ENCODE assay signal across 18 cellular contexts in genomic region chr17:78919816-78920516, GRCh38. TPM values are rescaled to one million over a fixed set of nuclear protein-coding genes. Genes with fewer than 3 reads are reported as not detected.
DNase-seq lines count a peak whose midpoint lies in the region; ATAC-seq, FAIRE-seq and TF ChIP-seq lines count a peak whose summit lies in the region.
"Had no signal": no experiment of that assay in that cellular context is flagged by ENCODE, and none has a peak within 500 bp of the region (broad histone marks: within the 10 kb centered on the region; RNA-seq: fewer than 3 reads in every experiment).

No MANE protein-coding gene starts in this region.

- H3K23ac ChIP-seq in H1 (ENCODE audit: insufficient read length): no peak overlapping the region

- DNase-seq in breast epithelium (ENCODE audit: low spot score in 2 of 2) (no peak), mammary epithelial cell (no peak), H1 (ENCODE audit: low read depth in 1 of 2, low spot score in 2 of 2) (no peak), neural crest cell (ENCODE audit: low read depth, low spot score) (no peak), transverse colon (no peak), NCI-H345 treated with DMSO at 0.1 percent for 48 hours (lab: John Stamatoyannopoulos, UW; ENCODE audit: unreplicated experiment) (no peak), NCI-H226 (no peak)
- DNase-seq: activated CD8-positive, alpha-beta T cell treated with anti-CD3 and anti-CD28 coated beads for 36 hours; effector CD8-positive, alpha-beta T cell; gastrocnemius medialis; midbrain; NCI-H1105 treated with DMSO at 0.1 percent for 48 hours; NCI-H446 treated with DMSO at 0.1 percent for 48 hours; OCI-M1 had no signal

- no peak overlapping the region for H3K56ac ChIP-seq in H1 (replicated peaks; ENCODE audit: insufficient read length, low read depth, low read length)

- H4K91ac ChIP-seq in H1 (replicated peaks; ENCODE audit: insufficient read length, low read length): no peak overlapping the region

- peaks cover 17% of the 10 kb centered on the region for H3K79me1 ChIP-seq in H1 (ENCODE audit: low read depth, low read length)

- H3K79me2 ChIP-seq in mammary epithelial cell (ENCODE audit: insufficient read depth, low read length) (no peaks in the 10 kb centered on the region), H1 (ENCODE audit: control insufficient read depth in 1 of 2, insufficient read depth in 2 of 2, low read length in 2 of 2) (peaks cover 0 to 66% of the 10 kb centered on the region in 2 experiments; a peak in 2 of 4 replicates)

- H3K4me3 Mint-ChIP-seq in neural crest cell: peak overlapping the region; percentile 36
- H3K4me3 Mint-ChIP-seq: activated CD8-positive, alpha-beta T cell treated with anti-CD3 and anti-CD28 coated beads for 36 hours had no signal

- no peak overlapping the region for H2BK15ac ChIP-seq in H1 (ENCODE audit: low read length)

- BruUV-seq in mammary epithelial cell (replicated peaks; lab: Mats Ljungman, UMichigan): no TSS peak

- ATAC-seq in HG03354 (IDR thresholded peaks at IDR 0.05; ENCODE audit: poor library complexity, severe bottlenecking, unreplicated experiment): no peak
- ATAC-seq: activated CD8-positive, alpha-beta T cell treated with anti-CD3 and anti-CD28 coated beads for 36 hours; gastrocnemius medialis; HCT116 had no signal

- TF ChIP-seq CTCF in breast epithelium (IDR thresholded peaks at IDR 0.05) (no peak), mammary epithelial cell (conservative IDR thresholded peaks at IDR 0.05 in 1 of 2, IDR thresholded peaks at IDR 0.05 in 1 of 2; ENCODE audit: extremely low read depth in 1 of 2, insufficient read depth in 1 of 2, low read depth in 1 of 2, low read length in 2 of 2) (no peak), H1 (IDR thresholded peaks at IDR 0.05; ENCODE audit: control extremely low read depth in 1 of 3, insufficient read depth in 1 of 3, low read depth in 1 of 3, low read length in 3 of 3) (no peak), neural crest cell (conservative IDR thresholded peaks at IDR 0.05) (no peak), transverse colon (IDR thresholded peaks at IDR 0.05) (no peak)

- POLR2A ChIA-PET in H1 (lab: Charles Lee; ENCODE audit: partially characterized antibody): interaction anchor here (1.3 to 1.7 kb wide), 3 partner anchors 20 to 84 kb away, joined by 3 to 4 read pairs (median 3); no protein-coding TSS in a partner anchor

- H3K4me1 ChIP-seq in breast epithelium (peaks cover 6 to 11% of the 10 kb centered on the region in 2 donors), mammary epithelial cell (ENCODE audit: insufficient read depth, low read length) (peaks cover 14% of the 10 kb centered on the region), H1 (replicated peaks in 1 of 4; ENCODE audit: control insufficient read depth in 3 of 4, insufficient read depth in 4 of 4, low read length in 3 of 4) (peaks cover 4 to 21% (median 14%) of the 10 kb centered on the region in 4 experiments), transverse colon (peaks cover 29 to 88% (median 76%) of the 10 kb centered on the region in 4 donors)

- H3K9me3 Mint-ChIP-seq in neural crest cell: no peaks in the 10 kb centered on the region
- H3K9me3 Mint-ChIP-seq: activated CD8-positive, alpha-beta T cell treated with anti-CD3 and anti-CD28 coated beads for 36 hours; activated T-helper 2 cell treated with anti-CD3 and anti-CD28 coated beads, Interferon-gamma antibody, Interleukin-2, Interleukin-4, amounts not matched to agents 10 μg/mL and 5 μg/mL and 100 μg/mL, durations not matched to agents 14 hours and 24 hours and 36 hours had no signal

- H3K4ac ChIP-seq in H1 (replicated peaks; ENCODE audit: insufficient read length, low read depth, low read length): no peak overlapping the region

- H3K14ac ChIP-seq in H1 (ENCODE audit: insufficient read length): no peak overlapping the region

- H4K20me1 ChIP-seq in mammary epithelial cell (ENCODE audit: insufficient read depth, low read length): no peaks in the 10 kb centered on the region
- peaks cover 5 to 33% of the 10 kb centered on the region in 2 experiments for H4K20me1 ChIP-seq in H1 (replicated peaks in 1 of 2; ENCODE audit: control insufficient read depth in 1 of 2, insufficient read depth in 2 of 2, low read length in 2 of 2)

- 94% methylated on average over 14 of the region's 21 CpGs for WGBS in mammary epithelial cell (ENCODE audit: low coverage, missing lambda C conversion rate)
- WGBS in H1 (ENCODE audit: extremely low coverage in 1 of 2, insufficient coverage in 1 of 2, insufficient read length in 1 of 2, insufficient replicate concordance in 2 of 2, low coverage in 1 of 2, low lambda C conversion rate in 2 of 2, missing lambda C conversion rate in 1 of 2), 2 experiments: 89% methylated on average over 21 of the region's 21 CpGs; no CpG with 5 or more reads in 1 of the 2 experiments
- WGBS in transverse colon (ENCODE audit: low coverage in 1 of 2), 2 donors: 77 to 80% methylated on average over 3 to 21 of the region's 21 CpGs

- no peak for TF ChIP-seq EP300 in H1 (IDR thresholded peaks at IDR 0.05; ENCODE audit: borderline replicate concordance in 1 of 2, low read depth in 2 of 2, low read length in 2 of 2)
- no peak for TF ChIP-seq EP300 in transverse colon (IDR thresholded peaks at IDR 0.05; ENCODE audit: low read depth)

- H2BK120ac ChIP-seq in H1 (replicated peaks; ENCODE audit: low read depth, low read length): no peak overlapping the region

- no peaks in the 10 kb centered on the region for H3K27me3 ChIP-seq in breast epithelium
- H3K27me3 ChIP-seq in mammary epithelial cell (ENCODE audit: insufficient read depth, low read length): no peaks in the 10 kb centered on the region
- no peaks in the 10 kb centered on the region for H3K27me3 ChIP-seq in H1 (replicated peaks in 1 of 4; ENCODE audit: control insufficient read depth in 3 of 4, extremely low read depth in 1 of 4, insufficient read depth in 3 of 4, low read length in 3 of 4)
- H3K27me3 ChIP-seq in transverse colon: no peaks in the 10 kb centered on the region

- no peak overlapping the region for H3K18ac ChIP-seq in H1 (ENCODE audit: extremely low read depth, low read length)

- no peak overlapping the region for H2BK20ac ChIP-seq in H1 (ENCODE audit: low read length)

- H2BK5ac ChIP-seq in H1 (ENCODE audit: low read depth, low read length): no peak overlapping the region

- dilution Hi-C loops in mammary epithelial cell (cut with HindIII; ENCODE audit: low sequenced_read_pairs): no loop called here

- H3K4me2 ChIP-seq in mammary epithelial cell (ENCODE audit: insufficient read depth, low read depth, low read length) (no peak overlapping the region), H1 (ENCODE audit: insufficient read depth in 1 of 2, low read depth in 2 of 2, low read length in 2 of 2) (no peak overlapping the region)

- TF ChIP-seq POLR2A in breast epithelium (IDR thresholded peaks at IDR 0.05): no peak
- no peak for TF ChIP-seq POLR2A in H1 (IDR thresholded peaks at IDR 0.05; ENCODE audit: control extremely low read depth in 1 of 2, low read depth in 2 of 2, low read length in 2 of 2)
- TF ChIP-seq POLR2A in transverse colon (IDR thresholded peaks at IDR 0.05): no peak

- peak overlapping the region; percentile 53; the same call in 1 of the 2 replicates for H2AK5ac ChIP-seq in H1 (ENCODE audit: low read depth, low read length)

- H2BK12ac ChIP-seq in H1 (ENCODE audit: low read depth, low read length): no peak overlapping the region

- H3K9me3 ChIP-seq in breast epithelium (no peaks in the 10 kb centered on the region), mammary epithelial cell (replicated peaks; ENCODE audit: insufficient read depth, low read length) (no peaks in the 10 kb centered on the region), H1 (ENCODE audit: insufficient read depth in 2 of 2, low read depth in 1 of 2, low read length in 1 of 2) (no peaks in the 10 kb centered on the region), transverse colon (no peaks in the 10 kb centered on the region)
- H3K9me3 ChIP-seq: gastrocnemius medialis had no signal

- peaks cover 8% of the 10 kb centered on the region; the same call in 1 of the 2 replicates for H3K23me2 ChIP-seq in H1 (ENCODE audit: low read depth, low read length)

- no peak overlapping the region for H3K27ac Mint-ChIP-seq in neural crest cell (ENCODE audit: unreplicated experiment)
- H3K27ac Mint-ChIP-seq: activated CD8-positive, alpha-beta T cell treated with anti-CD3 and anti-CD28 coated beads for 36 hours; activated T-helper 2 cell treated with anti-CD3 and anti-CD28 coated beads, Interferon-gamma antibody, Interleukin-2, Interleukin-4, amounts not matched to agents 10 μg/mL and 5 μg/mL and 100 μg/mL, durations not matched to agents 14 hours and 24 hours and 36 hours had no signal

- H3K4me1 Mint-ChIP-seq in neural crest cell: peaks cover 62% of the 10 kb centered on the region

- no peaks in the 10 kb centered on the region for H3K36me3 ChIP-seq in breast epithelium
- H3K36me3 ChIP-seq in mammary epithelial cell (ENCODE audit: insufficient read depth, low read length): no peaks in the 10 kb centered on the region
- peaks cover 0 to 3% (median 0%) of the 10 kb centered on the region in 4 experiments; a peak in 1 of 8 replicates for H3K36me3 ChIP-seq in H1 (ENCODE audit: control insufficient read depth in 2 of 4, insufficient read depth in 4 of 4, low read length in 3 of 4)
- H3K36me3 ChIP-seq in transverse colon: no peaks in the 10 kb centered on the region
- H3K36me3 ChIP-seq: gastrocnemius medialis had no signal

- FAIRE-seq in H1 (lab: Jason Lieb, UNC): no peak
- FAIRE-seq: G401.6 had no signal

- no peak overlapping the region for H4K5ac ChIP-seq in H1 (ENCODE audit: insufficient read length, low read depth, low read length)

- TF ChIP-seq RAD21 in H1 (IDR thresholded peaks at IDR 0.05 in 1 of 2, conservative IDR thresholded peaks at IDR 0.05 in 1 of 2; ENCODE audit: low read depth in 2 of 2, low read length in 2 of 2): no peak

- H3K4me3 ChIP-seq in breast epithelium: peak overlapping the region in 1 of 3 donors; percentile 30
- H3K4me3 ChIP-seq in mammary epithelial cell (replicated peaks in 1 of 3; ENCODE audit: insufficient read depth in 1 of 3, low read depth in 2 of 3, low read length in 3 of 3): no peak overlapping the region
- no peak overlapping the region for H3K4me3 ChIP-seq in H1 (ENCODE audit: extremely low read depth in 1 of 4, insufficient read depth in 2 of 4, low read depth in 3 of 4, low read length in 4 of 4)
- H3K4me3 ChIP-seq in transverse colon: no peak overlapping the region
- H3K4me3 ChIP-seq: gastrocnemius medialis had no signal

- in situ Hi-C loops in mammary epithelial cell (cut with MboI; ENCODE audit: low sequenced_read_pairs in 2 of 2) (no loop called here), transverse colon (cut with MboI; ENCODE audit: low pct_ligation_motif_present in 1 of 4, low pct_unique_long_range_greater_than_20kb in 1 of 4, low sequenced_read_pairs in 3 of 4) (no loop called here)

- H3K27me3 Mint-ChIP-seq in neural crest cell (ENCODE audit: low read depth): no peaks in the 10 kb centered on the region

- CTCF ChIA-PET in mammary epithelial cell (lab: Charles Lee; ENCODE audit: low non-redundant PET) (no interaction called here), H1 (lab: Charles Lee; ENCODE audit: partially characterized antibody) (interaction anchor here (0.6 to 1.0 kb wide), 2 partner anchors 13 to 63 kb away, joined by 3 to 4 read pairs; no protein-coding TSS in a partner anchor)

- H3K9ac ChIP-seq in mammary epithelial cell (ENCODE audit: insufficient read depth, low read length): no peak overlapping the region
- no peak overlapping the region for H3K9ac ChIP-seq in H1 (replicated peaks in 1 of 4; ENCODE audit: extremely low read depth in 1 of 4, low read depth in 3 of 4, low read length in 3 of 4)

- H2AFZ ChIP-seq in mammary epithelial cell (ENCODE audit: low read depth, low read length) (no peak overlapping the region), H1 (ENCODE audit: low read length) (no peak overlapping the region)

- peak overlapping the region; percentile 87 to 97 for H3K27ac ChIP-seq in breast epithelium
- no peak overlapping the region for H3K27ac ChIP-seq in mammary epithelial cell (ENCODE audit: insufficient read depth, low read depth, low read length)
- no peak overlapping the region for H3K27ac ChIP-seq in H1 (ENCODE audit: low read depth, low read length)
- H3K27ac ChIP-seq in transverse colon: peak overlapping the region in 3 of 4 donors; percentile 13 to 99 (median 92)

- H4K8ac ChIP-seq in H1 (ENCODE audit: extremely low read depth, insufficient read depth, low read length): no peak overlapping the region

- no peaks in the 10 kb centered on the region for H3K36me3 Mint-ChIP-seq in neural crest cell (ENCODE audit: low read depth)

- intact Hi-C loops in breast epithelium (cut with DNase I; ENCODE audit: low total_unique reads): no loop called here
- intact Hi-C loops in mammary epithelial cell (cut with micrococcal nuclease): no loop called here
- intact Hi-C loops in transverse colon (cut with DNase I; ENCODE audit: low total_unique reads): loop anchor here (5.0 kb wide), 1 partner anchor 33 kb away; no protein-coding TSS in a partner anchor

RNA-seq across cellular contexts. Expression of gene TIMP2, which starts 5.2 kb away (rescaled TPM):
- 100 to 1,000 TPM in 2 of 3 donors, 10 to 100 TPM in 1; 72.0 to 344 (median 112) TPM for total RNA-seq in breast epithelium
- 10 to 100 TPM; 20.7 to 31.2 TPM for total RNA-seq in mammary epithelial cell
- polyA plus RNA-seq in mammary epithelial cell: 11.5 TPM
- polyA minus RNA-seq in mammary epithelial cell: 19.6 TPM
- 42.7 and 43.3 TPM in 2 replicates for total RNA-seq in H1 (2021; fragmentation: NEBNext Ultra II Directional; extraction: Animal tissue kit (Norgen Biotek cat#: 25700))
- 18.2 and 21.5 TPM in 2 replicates for polyA plus RNA-seq in H1 (2011; rRNA removed)
- polyA plus RNA-seq in H1 (2011; cell fraction: cytosol; rRNA removed): 13.1 TPM
- polyA plus RNA-seq in H1 (2011; cell fraction: nucleus; rRNA removed): 14.3 TPM
- polyA plus RNA-seq in H1 (2012, experiment 1 of 2): 37.1 to 40.2 TPM (median 38.3 TPM) in 4 replicates
- polyA plus RNA-seq in H1 (2012, experiment 2 of 2): 38.8 TPM
- 36.5 TPM for polyA plus RNA-seq in H1 (2013, experiment 1 of 2)
- polyA plus RNA-seq in H1 (2013, experiment 2 of 2): 47.3 TPM
- 12.9 and 16.2 TPM in 2 replicates for polyA minus RNA-seq in H1 (2011; rRNA and poly(A)+ RNA removed)
- polyA minus RNA-seq in H1 (2011; cell fraction: cytosol; rRNA and poly(A)+ RNA removed): 14.9 TPM
- 9.5 TPM for polyA minus RNA-seq in H1 (2011; cell fraction: nucleus; rRNA and poly(A)+ RNA removed)
- 58.5 and 60.2 TPM in 2 replicates for total RNA-seq in neural crest cell
- total RNA-seq in transverse colon: 10 to 100 TPM; 32.2 to 70.7 (median 54.6) TPM

RNA-seq across cellular contexts. Expression of gene CEP295NL, which starts 17.0 kb away (rescaled TPM):
- total RNA-seq in breast epithelium (1 to 10 TPM; 1.8 to 7.2 (median 2.6) TPM), mammary epithelial cell (under 1 TPM; 0.49 to 0.50 TPM), neural crest cell (1.2 TPM in 2 replicates), transverse colon (1 to 10 TPM; 1.8 to 3.0 (median 2.5) TPM)
- polyA plus RNA-seq in mammary epithelial cell (not detected), H1 (2011; rRNA removed) (0.05 and 0.06 TPM in 2 replicates)
- not detected for polyA minus RNA-seq in mammary epithelial cell
- 1.4 and 2.0 TPM in 2 replicates for total RNA-seq in H1 (2021; fragmentation: NEBNext Ultra II Directional; extraction: Animal tissue kit (Norgen Biotek cat#: 25700))
- 0.04 TPM for polyA plus RNA-seq in H1 (2011; cell fraction: cytosol; rRNA removed)
- 0.29 TPM for polyA plus RNA-seq in H1 (2011; cell fraction: nucleus; rRNA removed)
- 0.28 to 0.64 TPM (median 0.46 TPM) in 4 replicates for polyA plus RNA-seq in H1 (2012, experiment 1 of 2)
- 0.10 TPM for polyA plus RNA-seq in H1 (2012, experiment 2 of 2)
- polyA plus RNA-seq in H1 (2013, experiment 1 of 2): 0.14 TPM
- polyA plus RNA-seq in H1 (2013, experiment 2 of 2): 0.07 TPM
- 0.41 and 0.82 TPM in 2 replicates for polyA minus RNA-seq in H1 (2011; rRNA and poly(A)+ RNA removed)
- polyA minus RNA-seq in H1 (2011; cell fraction: cytosol; rRNA and poly(A)+ RNA removed): 0.51 TPM
- polyA minus RNA-seq in H1 (2011; cell fraction: nucleus; rRNA and poly(A)+ RNA removed): 1.1 TPM
- total RNA-seq: activated T-helper 2 cell treated with anti-CD3 and anti-CD28 coated beads, Interferon-gamma antibody, Interleukin-2, Interleukin-4, amounts not matched to agents 10 μg/mL and 5 μg/mL and 100 μg/mL, durations not matched to agents 14 hours and 24 hours and 36 hours had no signal

RNA-seq across cellular contexts. Expression of gene LGALS3BP, which starts 59.8 kb away (rescaled TPM):
- 100 to 1,000 TPM; 192 to 532 (median 206) TPM for total RNA-seq in breast epithelium
- 100 to 1,000 TPM; 173 to 221 TPM for total RNA-seq in mammary epithelial cell
- polyA plus RNA-seq in mammary epithelial cell: 109 TPM
- 167 TPM for polyA minus RNA-seq in mammary epithelial cell
- total RNA-seq in H1 (2021; fragmentation: NEBNext Ultra II Directional; extraction: Animal tissue kit (Norgen Biotek cat#: 25700)): 53.8 and 56.1 TPM in 2 replicates
- 61.6 and 87.5 TPM in 2 replicates for polyA plus RNA-seq in H1 (2011; rRNA removed)
- 27.3 TPM for polyA plus RNA-seq in H1 (2011; cell fraction: cytosol; rRNA removed)
- polyA plus RNA-seq in H1 (2011; cell fraction: nucleus; rRNA removed): 94.7 TPM
- polyA plus RNA-seq in H1 (2012, experiment 1 of 2): 60.4 to 89.3 TPM (median 80.4 TPM) in 4 replicates
- polyA plus RNA-seq in H1 (2012, experiment 2 of 2): 91.4 TPM
- 75.5 TPM for polyA plus RNA-seq in H1 (2013, experiment 1 of 2)
- polyA plus RNA-seq in H1 (2013, experiment 2 of 2): 60.2 TPM
- 39.2 and 40.3 TPM in 2 replicates for polyA minus RNA-seq in H1 (2011; rRNA and poly(A)+ RNA removed)
- 57.8 TPM for polyA minus RNA-seq in H1 (2011; cell fraction: cytosol; rRNA and poly(A)+ RNA removed)
- polyA minus RNA-seq in H1 (2011; cell fraction: nucleus; rRNA and poly(A)+ RNA removed): 38.8 TPM
- 21.7 and 24.3 TPM in 2 replicates for total RNA-seq in neural crest cell
- 1,000 to 10,000 TPM in 2 of 4 donors, 100 to 1,000 TPM in 2; 796 to 1,440 (median 1,077) TPM for total RNA-seq in transverse colon

Comparison
In these comparisons a context has a peak if more than half of its experiments do, and no peak if none do; other contexts are left out.
1. H3K27ac ChIP-seq: peak in breast epithelium (2 of 2) and transverse colon (3 of 4); none in mammary epithelial cell (single experiment) and H1 (single experiment).